In genomic region chrX:37912797-37913196, GRCh38 we compare ENCODE assay signal across 32 cellular contexts.
"Had no signal": no experiment of that assay in that cellular context is flagged by ENCODE, and none has a peak within 500 bp of the region (broad histone marks: within the 10 kb centered on the region; RNA-seq: fewer than 3 reads in every experiment).

No MANE protein-coding gene starts in this region.

- H3K4me1 ChIP-seq: adrenal gland, colonic mucosa, gastrocnemius medialis, pancreas, prostate gland, testis, uterus had no signal

- FAIRE-seq: endometrium, pancreas, TTC549 had no signal

- DNase-seq: activated CD4-positive, alpha-beta memory T cell treated with anti-CD3 and anti-CD28 coated beads for 36 hours; activated CD4-positive, alpha-beta T cell treated with anti-CD3 and anti-CD28 coated beads for 48 hours; activated naive CD4-positive, alpha-beta T cell; activated T-cell treated with anti-CD3 and anti-CD28 coated beads for 4 hours; activated T-cell treated with anti-CD3 and anti-CD28 coated beads, Interleukin-2, amount 50 U/mL, for 72 hours; aorta; cerebellar nuclear complex; colonic mucosa; effector CD8-positive, alpha-beta T cell; gastrocnemius medialis; glutamatergic neuron; hippocampal formation; naive thymus-derived CD8-positive, alpha-beta T cell; nucleus accumbens; pancreas; stimulated activated CD4-positive, alpha-beta T cell treated with anti-CD3 and anti-CD28 coated beads, Interleukin-1b, Interleukin-23, amount 100 ng/mL, for 48 hours; stimulated activated CD4-positive, alpha-beta T cell treated with anti-CD3 and anti-CD28 coated beads, Interleukin-4, amount 100 ng/mL, for 4 hours; stimulated activated CD8-positive, alpha-beta memory T cell treated with anti-CD3 and anti-CD28 coated beads, Interleukin-4, amount 100 ng/mL, for 48 hours; stimulated activated naive B cell treated with anti-CD40 and anti-IgM and Interleukin-4, amounts not matched to agents 10 μg/mL and 1 μg/mL and 100 μg/mL, for 72 hours; testis; uterus had no signal

- H3K4me1 Mint-ChIP-seq: brain; neural crest cell; stimulated activated naive B cell treated with anti-CD40 and anti-IgM and Interleukin-4, amounts not matched to agents 10 μg/mL and 1 μg/mL and 100 μg/mL, for 72 hours had no signal

- H3K4me3 ChIP-seq: adrenal gland, cardiac muscle cell, colonic mucosa, gastrocnemius medialis, pancreas, prostate gland, smooth muscle cell, testis, uterus had no signal

- H3K4me3 Mint-ChIP-seq: activated CD4-positive, alpha-beta memory T cell treated with anti-CD3 and anti-CD28 coated beads for 36 hours; activated T-cell treated with anti-CD3 and anti-CD28 coated beads, Interleukin-2, amount 50 U/mL, for 72 hours; brain; immature natural killer cell; naive thymus-derived CD8-positive, alpha-beta T cell; neural crest cell; stimulated activated naive B cell treated with anti-CD40 and anti-IgM and Interleukin-4, amounts not matched to agents 10 μg/mL and 1 μg/mL and 100 μg/mL, for 72 hours had no signal

- H3K36me3 ChIP-seq: adrenal gland, cardiac muscle cell, colonic mucosa, gastrocnemius medialis, pancreas, prostate gland, uterus had no signal

- H3K9me3 ChIP-seq: adrenal gland, colonic mucosa, gastrocnemius medialis, pancreas, prostate gland, testis, uterus had no signal

- H3K27ac ChIP-seq: adrenal gland, cardiac muscle cell, colonic mucosa, gastrocnemius medialis, pancreas, prostate gland, testis, uterus, VCaP had no signal

- H3K27ac Mint-ChIP-seq: activated CD4-positive, alpha-beta memory T cell treated with anti-CD3 and anti-CD28 coated beads for 36 hours; activated naive CD4-positive, alpha-beta T cell treated with anti-CD3 and anti-CD28 coated beads, Interleukin-2, amount 50 U/mL, for 72 hours; activated T-cell treated with anti-CD3 and anti-CD28 coated beads, Interleukin-2, amount 50 U/mL, for 72 hours; brain; immature natural killer cell; naive thymus-derived CD8-positive, alpha-beta T cell; stimulated activated naive B cell treated with anti-CD40 and anti-IgM and Interleukin-4, amounts not matched to agents 10 μg/mL and 1 μg/mL and 100 μg/mL, for 72 hours had no signal

- H3K9me3 Mint-ChIP-seq: activated CD4-positive, alpha-beta memory T cell treated with anti-CD3 and anti-CD28 coated beads for 36 hours; activated naive CD4-positive, alpha-beta T cell treated with anti-CD3 and anti-CD28 coated beads, Interleukin-2, amount 50 U/mL, for 72 hours; activated T-cell treated with anti-CD3 and anti-CD28 coated beads, Interleukin-2, amount 50 U/mL, for 72 hours; naive thymus-derived CD8-positive, alpha-beta T cell; stimulated activated naive B cell treated with anti-CD40 and anti-IgM and Interleukin-4, amounts not matched to agents 10 μg/mL and 1 μg/mL and 100 μg/mL, for 72 hours had no signal

- H3K4me2 ChIP-seq: smooth muscle cell had no signal

- H3K36me3 Mint-ChIP-seq: activated CD4-positive, alpha-beta memory T cell treated with anti-CD3 and anti-CD28 coated beads for 36 hours; activated naive CD4-positive, alpha-beta T cell treated with anti-CD3 and anti-CD28 coated beads, Interleukin-2, amount 50 U/mL, for 72 hours; brain; immature natural killer cell; naive thymus-derived CD8-positive, alpha-beta T cell; stimulated activated naive B cell treated with anti-CD40 and anti-IgM and Interleukin-4, amounts not matched to agents 10 μg/mL and 1 μg/mL and 100 μg/mL, for 72 hours had no signal

- H3K27me3 ChIP-seq: cardiac muscle cell, colonic mucosa, gastrocnemius medialis, testis, uterus had no signal

- ATAC-seq: gastrocnemius medialis; naive thymus-derived CD8-positive, alpha-beta T cell; stimulated activated naive B cell treated with anti-CD40 and anti-IgM and Interleukin-4, amounts not matched to agents 10 μg/mL and 1 μg/mL and 100 μg/mL, for 72 hours had no signal
